1 cellular context compared by ENCODE assay signal in the genomic region with DNA sequence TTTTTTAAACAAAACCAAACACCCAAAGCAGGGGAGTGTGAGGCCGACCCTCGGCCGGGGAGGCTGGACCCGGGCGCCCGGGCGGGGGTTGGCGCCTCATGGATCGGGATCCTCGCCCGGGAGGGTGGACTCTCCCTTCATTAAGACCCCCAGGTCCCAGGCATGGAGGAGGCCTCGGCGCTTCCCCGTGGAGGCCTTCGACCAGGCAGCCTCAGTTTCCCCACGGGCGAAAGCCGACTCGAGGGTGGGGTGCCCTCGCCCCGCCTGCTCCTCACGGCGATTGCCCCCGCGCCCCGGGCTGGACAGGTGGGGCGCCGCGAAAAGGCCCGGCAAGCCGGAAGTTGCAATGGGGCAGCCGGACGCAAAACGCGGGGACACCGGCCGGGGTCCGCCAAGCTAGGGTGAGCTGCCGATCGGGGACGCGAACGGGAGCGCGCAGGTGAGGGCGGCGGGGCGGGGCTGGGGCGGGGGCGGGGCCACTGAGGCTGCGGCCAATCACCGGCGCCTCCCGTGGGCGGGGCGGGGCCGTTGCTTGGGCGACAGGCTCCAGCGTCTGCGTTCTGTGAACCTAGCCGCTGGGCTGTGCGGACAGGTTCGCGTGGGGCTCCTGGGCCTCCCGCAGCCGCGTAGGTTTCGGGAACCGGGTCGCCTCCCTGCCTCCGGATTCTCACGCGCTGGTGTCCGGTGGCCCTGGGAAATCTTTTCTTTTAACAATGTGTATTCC.
TF ChIP-seq lines count a peak whose summit lies in the region.

No MANE protein-coding gene starts in this region.

TF ChIP-seq in HEK293, 187 proteins besides CTCF, POLR2A, EP300 and RAD21 (continued from another document and continues in another):
- TF ChIP-seq GLI4 (tag by site-specific recombination; IDR thresholded peaks at IDR 0.05) (peak; percentile 86; the same call in 1 of the 2 replicates), ZNF248 (tag by site-specific recombination; IDR thresholded peaks at IDR 0.05) (no peak), ZFP41 (tag by site-specific recombination; IDR thresholded peaks at IDR 0.05; ENCODE audit: borderline replicate concordance) (no peak), ZNF768 (tag by site-specific recombination; IDR thresholded peaks at IDR 0.05) (no peak), ZBTB8A (tag by site-specific recombination; IDR thresholded peaks at IDR 0.05) (peak; percentile 73), ZNF621 (tag by site-specific recombination; IDR thresholded peaks at IDR 0.05) (no peak), KLF10 (tag by site-specific recombination; IDR thresholded peaks at IDR 0.05) (peak; percentile 35; the same call in 1 of the 2 replicates), KLF7 (tag by site-specific recombination; IDR thresholded peaks at IDR 0.05; ENCODE audit: borderline replicate concordance) (peak; percentile 74), ZNF701 (tag by site-specific recombination; IDR thresholded peaks at IDR 0.05) (no peak), ZNF549 (tag by site-specific recombination; IDR thresholded peaks at IDR 0.05) (no peak), ZNF837 (tag by site-specific recombination; IDR thresholded peaks at IDR 0.05) (no peak), ZSCAN23 (tag by site-specific recombination; IDR thresholded peaks at IDR 0.05) (0 out of 2 replicates have a peak, but pooled peaks have one; percentile 35), TRIM28 (IDR thresholded peaks at IDR 0.05; ENCODE audit: borderline replicate concordance, low read length) (no peak), WT1 (tag by site-specific recombination; IDR thresholded peaks at IDR 0.05) (no peak), SP3 (tag by site-specific recombination; IDR thresholded peaks at IDR 0.05) (peak; percentile 62), ZNF529 (tag by site-specific recombination; IDR thresholded peaks at IDR 0.05; ENCODE audit: insufficient replicate concordance) (no peak), ZNF76 (tag by site-specific recombination; IDR thresholded peaks at IDR 0.05; ENCODE audit: borderline replicate concordance, low read depth) (peak; percentile 56; the same call in 1 of the 2 replicates), RBAK (tag by site-specific recombination; IDR thresholded peaks at IDR 0.05) (no peak), ZNF596 (tag by site-specific recombination; IDR thresholded peaks at IDR 0.05) (no peak), ZBTB1 (tag by site-specific recombination; IDR thresholded peaks at IDR 0.05) (peak; percentile 69; the same call in 1 of the 2 replicates), ZNF341 (tag by site-specific recombination; IDR thresholded peaks at IDR 0.05; ENCODE audit: low read depth) (peak; percentile 72), ZNF324 (tag by site-specific recombination; IDR thresholded peaks at IDR 0.05) (peak; percentile 72), GLIS2 (tag by site-specific recombination; IDR thresholded peaks at IDR 0.05) (peak; percentile 67), ZNF394 (tag by site-specific recombination; IDR thresholded peaks at IDR 0.05; ENCODE audit: borderline replicate concordance) (peak; percentile 24; the same call in 1 of the 2 replicates), OSR2 (tag by site-specific recombination; IDR thresholded peaks at IDR 0.05) (no peak), ZNF132 (tag by site-specific recombination; IDR thresholded peaks at IDR 0.05; ENCODE audit: borderline replicate concordance) (no peak), ZNF791 (tag by site-specific recombination; IDR thresholded peaks at IDR 0.05) (no peak), ZNF112 (tag by site-specific recombination; IDR thresholded peaks at IDR 0.05) (no peak), ZNF140 (tag by site-specific recombination; IDR thresholded peaks at IDR 0.05) (no peak), MEIS1 (CRISPR knock-in tag; IDR thresholded peaks at IDR 0.05; ENCODE audit: borderline replicate concordance) (no peak), SP7 (tag by site-specific recombination; IDR thresholded peaks at IDR 0.05) (peak; percentile 67; the same call in 1 of the 2 replicates), ZNF214 (tag by site-specific recombination; IDR thresholded peaks at IDR 0.05; ENCODE audit: borderline replicate concordance) (no peak), ZNF292 (tag by site-specific recombination; IDR thresholded peaks at IDR 0.05; ENCODE audit: borderline replicate concordance, low read depth) (no peak), ZNF521 (tag by site-specific recombination; IDR thresholded peaks at IDR 0.05) (no peak), SP2 (tag by site-specific recombination; IDR thresholded peaks at IDR 0.05) (peak; percentile 60), ZFP69B (tag by site-specific recombination; IDR thresholded peaks at IDR 0.05) (peak; percentile 60; the same call in 1 of the 2 replicates), ZNF514 (tag by site-specific recombination; IDR thresholded peaks at IDR 0.05) (no peak), ZNF654 (tag by site-specific recombination; IDR thresholded peaks at IDR 0.05; ENCODE audit: low read depth) (no peak), ZNF391 (tag by site-specific recombination; IDR thresholded peaks at IDR 0.05; ENCODE audit: borderline replicate concordance, low read depth) (0 out of 2 replicates have a peak, but pooled peaks have one; percentile 52), ZNF335 (tag by site-specific recombination; conservative IDR thresholded peaks at IDR 0.05) (peak; percentile 98), ZNF350 (tag by site-specific recombination; IDR thresholded peaks at IDR 0.05) (no peak), ZNF133 (tag by site-specific recombination; IDR thresholded peaks at IDR 0.05) (no peak), KLF9 (tag by site-specific recombination; IDR thresholded peaks at IDR 0.05; ENCODE audit: low read depth) (0 out of 2 replicates have a peak, but pooled peaks have one; percentile 30)
- TF ChIP-seq, protein P1, sequence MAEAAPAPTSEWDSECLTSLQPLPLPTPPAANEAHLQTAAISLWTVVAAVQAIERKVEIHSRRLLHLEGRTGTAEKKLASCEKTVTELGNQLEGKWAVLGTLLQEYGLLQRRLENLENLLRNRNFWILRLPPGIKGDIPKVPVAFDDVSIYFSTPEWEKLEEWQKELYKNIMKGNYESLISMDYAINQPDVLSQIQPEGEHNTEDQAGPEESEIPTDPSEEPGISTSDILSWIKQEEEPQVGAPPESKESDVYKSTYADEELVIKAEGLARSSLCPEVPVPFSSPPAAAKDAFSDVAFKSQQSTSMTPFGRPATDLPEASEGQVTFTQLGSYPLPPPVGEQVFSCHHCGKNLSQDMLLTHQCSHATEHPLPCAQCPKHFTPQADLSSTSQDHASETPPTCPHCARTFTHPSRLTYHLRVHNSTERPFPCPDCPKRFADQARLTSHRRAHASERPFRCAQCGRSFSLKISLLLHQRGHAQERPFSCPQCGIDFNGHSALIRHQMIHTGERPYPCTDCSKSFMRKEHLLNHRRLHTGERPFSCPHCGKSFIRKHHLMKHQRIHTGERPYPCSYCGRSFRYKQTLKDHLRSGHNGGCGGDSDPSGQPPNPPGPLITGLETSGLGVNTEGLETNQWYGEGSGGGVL (tag by site-specific recombination; IDR thresholded peaks at IDR 0.05), result no peak
- TF ChIP-seq, protein P2, sequence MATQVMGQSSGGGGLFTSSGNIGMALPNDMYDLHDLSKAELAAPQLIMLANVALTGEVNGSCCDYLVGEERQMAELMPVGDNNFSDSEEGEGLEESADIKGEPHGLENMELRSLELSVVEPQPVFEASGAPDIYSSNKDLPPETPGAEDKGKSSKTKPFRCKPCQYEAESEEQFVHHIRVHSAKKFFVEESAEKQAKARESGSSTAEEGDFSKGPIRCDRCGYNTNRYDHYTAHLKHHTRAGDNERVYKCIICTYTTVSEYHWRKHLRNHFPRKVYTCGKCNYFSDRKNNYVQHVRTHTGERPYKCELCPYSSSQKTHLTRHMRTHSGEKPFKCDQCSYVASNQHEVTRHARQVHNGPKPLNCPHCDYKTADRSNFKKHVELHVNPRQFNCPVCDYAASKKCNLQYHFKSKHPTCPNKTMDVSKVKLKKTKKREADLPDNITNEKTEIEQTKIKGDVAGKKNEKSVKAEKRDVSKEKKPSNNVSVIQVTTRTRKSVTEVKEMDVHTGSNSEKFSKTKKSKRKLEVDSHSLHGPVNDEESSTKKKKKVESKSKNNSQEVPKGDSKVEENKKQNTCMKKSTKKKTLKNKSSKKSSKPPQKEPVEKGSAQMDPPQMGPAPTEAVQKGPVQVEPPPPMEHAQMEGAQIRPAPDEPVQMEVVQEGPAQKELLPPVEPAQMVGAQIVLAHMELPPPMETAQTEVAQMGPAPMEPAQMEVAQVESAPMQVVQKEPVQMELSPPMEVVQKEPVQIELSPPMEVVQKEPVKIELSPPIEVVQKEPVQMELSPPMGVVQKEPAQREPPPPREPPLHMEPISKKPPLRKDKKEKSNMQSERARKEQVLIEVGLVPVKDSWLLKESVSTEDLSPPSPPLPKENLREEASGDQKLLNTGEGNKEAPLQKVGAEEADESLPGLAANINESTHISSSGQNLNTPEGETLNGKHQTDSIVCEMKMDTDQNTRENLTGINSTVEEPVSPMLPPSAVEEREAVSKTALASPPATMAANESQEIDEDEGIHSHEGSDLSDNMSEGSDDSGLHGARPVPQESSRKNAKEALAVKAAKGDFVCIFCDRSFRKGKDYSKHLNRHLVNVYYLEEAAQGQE (tag by site-specific recombination; IDR thresholded peaks at IDR 0.05), result no peak
- TF ChIP-seq, protein P3, sequence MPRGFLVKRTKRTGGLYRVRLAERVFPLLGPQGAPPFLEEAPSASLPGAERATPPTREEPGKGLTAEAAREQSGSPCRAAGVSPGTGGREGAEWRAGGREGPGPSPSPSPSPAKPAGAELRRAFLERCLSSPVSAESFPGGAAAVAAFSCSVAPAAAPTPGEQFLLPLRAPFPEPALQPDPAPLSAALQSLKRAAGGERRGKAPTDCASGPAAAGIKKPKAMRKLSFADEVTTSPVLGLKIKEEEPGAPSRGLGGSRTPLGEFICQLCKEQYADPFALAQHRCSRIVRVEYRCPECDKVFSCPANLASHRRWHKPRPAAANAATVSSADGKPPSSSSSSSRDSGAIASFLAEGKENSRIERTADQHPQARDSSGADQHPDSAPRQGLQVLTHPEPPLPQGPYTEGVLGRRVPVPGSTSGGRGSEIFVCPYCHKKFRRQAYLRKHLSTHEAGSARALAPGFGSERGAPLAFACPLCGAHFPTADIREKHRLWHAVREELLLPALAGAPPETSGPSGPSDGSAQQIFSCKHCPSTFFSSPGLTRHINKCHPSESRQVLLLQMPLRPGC (tag by site-specific recombination; IDR thresholded peaks at IDR 0.05), result peak; percentile 57; the same call in 1 of the 2 replicates
- TF ChIP-seq, protein P4, sequence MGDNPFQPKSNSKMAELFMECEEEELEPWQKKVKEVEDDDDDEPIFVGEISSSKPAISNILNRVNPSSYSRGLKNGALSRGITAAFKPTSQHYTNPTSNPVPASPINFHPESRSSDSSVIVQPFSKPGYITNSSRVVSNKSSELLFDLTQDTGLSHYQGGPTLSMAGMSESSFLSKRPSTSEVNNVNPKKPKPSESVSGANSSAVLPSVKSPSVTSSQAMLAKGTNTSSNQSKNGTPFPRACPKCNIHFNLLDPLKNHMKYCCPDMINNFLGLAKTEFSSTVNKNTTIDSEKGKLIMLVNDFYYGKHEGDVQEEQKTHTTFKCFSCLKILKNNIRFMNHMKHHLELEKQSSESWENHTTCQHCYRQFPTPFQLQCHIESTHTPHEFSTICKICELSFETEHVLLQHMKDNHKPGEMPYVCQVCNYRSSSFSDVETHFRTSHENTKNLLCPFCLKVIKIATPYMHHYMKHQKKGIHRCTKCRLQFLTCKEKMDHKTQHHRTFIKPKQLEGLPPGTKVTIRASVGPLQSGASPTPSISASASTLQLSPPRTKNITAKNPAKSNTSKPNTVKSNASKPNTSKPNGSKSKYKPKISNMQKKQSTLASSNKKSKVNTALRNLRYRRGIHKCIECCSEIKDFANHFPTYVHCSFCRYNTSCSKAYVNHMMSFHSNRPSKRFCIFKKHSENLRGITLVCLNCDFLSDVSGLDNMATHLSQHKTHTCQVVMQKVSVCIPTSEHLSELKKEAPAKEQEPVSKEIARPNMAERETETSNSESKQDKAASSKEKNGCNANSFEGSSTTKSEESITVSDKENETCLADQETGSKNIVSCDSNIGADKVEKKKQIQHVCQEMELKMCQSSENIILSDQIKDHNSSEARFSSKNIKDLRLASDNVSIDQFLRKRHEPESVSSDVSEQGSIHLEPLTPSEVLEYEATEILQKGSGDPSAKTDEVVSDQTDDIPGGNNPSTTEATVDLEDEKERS (tag by site-specific recombination; IDR thresholded peaks at IDR 0.05), result no peak
- TF ChIP-seq, protein P5, sequence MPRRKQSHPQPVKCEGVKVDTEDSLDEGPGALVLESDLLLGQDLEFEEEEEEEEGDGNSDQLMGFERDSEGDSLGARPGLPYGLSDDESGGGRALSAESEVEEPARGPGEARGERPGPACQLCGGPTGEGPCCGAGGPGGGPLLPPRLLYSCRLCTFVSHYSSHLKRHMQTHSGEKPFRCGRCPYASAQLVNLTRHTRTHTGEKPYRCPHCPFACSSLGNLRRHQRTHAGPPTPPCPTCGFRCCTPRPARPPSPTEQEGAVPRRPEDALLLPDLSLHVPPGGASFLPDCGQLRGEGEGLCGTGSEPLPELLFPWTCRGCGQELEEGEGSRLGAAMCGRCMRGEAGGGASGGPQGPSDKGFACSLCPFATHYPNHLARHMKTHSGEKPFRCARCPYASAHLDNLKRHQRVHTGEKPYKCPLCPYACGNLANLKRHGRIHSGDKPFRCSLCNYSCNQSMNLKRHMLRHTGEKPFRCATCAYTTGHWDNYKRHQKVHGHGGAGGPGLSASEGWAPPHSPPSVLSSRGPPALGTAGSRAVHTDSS (tag by site-specific recombination; IDR thresholded peaks at IDR 0.05), result no peak
- TF ChIP-seq, protein P6, sequence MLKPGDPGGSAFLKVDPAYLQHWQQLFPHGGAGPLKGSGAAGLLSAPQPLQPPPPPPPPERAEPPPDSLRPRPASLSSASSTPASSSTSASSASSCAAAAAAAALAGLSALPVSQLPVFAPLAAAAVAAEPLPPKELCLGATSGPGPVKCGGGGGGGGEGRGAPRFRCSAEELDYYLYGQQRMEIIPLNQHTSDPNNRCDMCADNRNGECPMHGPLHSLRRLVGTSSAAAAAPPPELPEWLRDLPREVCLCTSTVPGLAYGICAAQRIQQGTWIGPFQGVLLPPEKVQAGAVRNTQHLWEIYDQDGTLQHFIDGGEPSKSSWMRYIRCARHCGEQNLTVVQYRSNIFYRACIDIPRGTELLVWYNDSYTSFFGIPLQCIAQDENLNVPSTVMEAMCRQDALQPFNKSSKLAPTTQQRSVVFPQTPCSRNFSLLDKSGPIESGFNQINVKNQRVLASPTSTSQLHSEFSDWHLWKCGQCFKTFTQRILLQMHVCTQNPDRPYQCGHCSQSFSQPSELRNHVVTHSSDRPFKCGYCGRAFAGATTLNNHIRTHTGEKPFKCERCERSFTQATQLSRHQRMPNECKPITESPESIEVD (tag by site-specific recombination; IDR thresholded peaks at IDR 0.05), result no peak
- TF ChIP-seq, protein P7, sequence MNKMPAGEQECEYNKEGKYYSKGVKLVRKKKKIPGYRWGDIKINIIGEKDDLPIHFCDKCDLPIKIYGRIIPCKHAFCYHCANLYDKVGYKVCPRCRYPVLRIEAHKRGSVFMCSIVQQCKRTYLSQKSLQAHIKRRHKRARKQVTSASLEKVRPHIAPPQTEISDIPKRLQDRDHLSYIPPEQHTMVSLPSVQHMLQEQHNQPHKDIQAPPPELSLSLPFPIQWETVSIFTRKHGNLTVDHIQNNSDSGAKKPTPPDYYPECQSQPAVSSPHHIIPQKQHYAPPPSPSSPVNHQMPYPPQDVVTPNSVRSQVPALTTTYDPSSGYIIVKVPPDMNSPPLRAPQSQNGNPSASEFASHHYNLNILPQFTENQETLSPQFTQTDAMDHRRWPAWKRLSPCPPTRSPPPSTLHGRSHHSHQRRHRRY (tag by site-specific recombination; IDR thresholded peaks at IDR 0.05), result no peak
